ENCODE assay signal across 15 cellular contexts in genomic region chr2:159760321-159760720, GRCh38.
"Had no signal": no experiment of that assay in that cellular context is flagged by ENCODE, and none has a peak within 500 bp of the region (broad histone marks: within the 10 kb centered on the region; RNA-seq: fewer than 3 reads in every experiment).

No MANE protein-coding gene starts in this region.

- DNase-seq: activated CD4-positive, alpha-beta memory T cell treated with anti-CD3 and anti-CD28 coated beads, Interleukin-2, amount 10 ng/mL, durations not matched to agents 7 days and 5 days; activated naive CD4-positive, alpha-beta T cell treated with anti-CD3 and anti-CD28 coated beads, Interleukin-2, amount 10 ng/mL, durations not matched to agents 7 days and 5 days; amygdala; cerebellar nuclear complex; hippocampal formation; kidney glomerular epithelial cell; right lobe of liver; stimulated activated CD4-positive, alpha-beta T cell treated with anti-CD3 and anti-CD28 coated beads, Interleukin-2, amount 100 ng/mL, for 48 hours; stimulated activated naive CD8-positive, alpha-beta T cell treated with anti-CD3 and anti-CD28 coated beads, Interleukin-15, amount 100 ng/mL, for 72 hours; T1000 had no signal

- H3K4me3 Mint-ChIP-seq: activated CD4-positive, alpha-beta memory T cell treated with anti-CD3 and anti-CD28 coated beads, Interleukin-2, amount 10 ng/mL, durations not matched to agents 7 days and 5 days; activated naive CD4-positive, alpha-beta T cell treated with anti-CD3 and anti-CD28 coated beads, Interleukin-2, amount 10 ng/mL, durations not matched to agents 7 days and 5 days; brain; stimulated activated naive CD8-positive, alpha-beta T cell treated with anti-CD3 and anti-CD28 coated beads, Interleukin-15, amount 100 ng/mL, for 72 hours had no signal

- H3K27ac Mint-ChIP-seq: activated CD4-positive, alpha-beta memory T cell treated with anti-CD3 and anti-CD28 coated beads, Interleukin-2, amount 10 ng/mL, durations not matched to agents 7 days and 5 days; progenitor cell of endocrine pancreas had no signal

- H3K9me3 ChIP-seq: esophagus muscularis mucosa, gastroesophageal sphincter, right lobe of liver, thoracic aorta had no signal

- H3K27me3 Mint-ChIP-seq: activated CD4-positive, alpha-beta memory T cell treated with anti-CD3 and anti-CD28 coated beads, Interleukin-2, amount 10 ng/mL, durations not matched to agents 7 days and 5 days; activated naive CD4-positive, alpha-beta T cell treated with anti-CD3 and anti-CD28 coated beads, Interleukin-2, amount 10 ng/mL, durations not matched to agents 7 days and 5 days; brain; progenitor cell of endocrine pancreas; stimulated activated naive CD8-positive, alpha-beta T cell treated with anti-CD3 and anti-CD28 coated beads, Interleukin-15, amount 100 ng/mL, for 72 hours had no signal

- H3K27ac ChIP-seq: esophagus muscularis mucosa, gastroesophageal sphincter, right lobe of liver had no signal

- H3K4me1 ChIP-seq: right lobe of liver had no signal

- H3K36me3 ChIP-seq: thoracic aorta had no signal

- ATAC-seq: gastroesophageal sphincter; right lobe of liver; stimulated activated naive CD8-positive, alpha-beta T cell treated with anti-CD3 and anti-CD28 coated beads, Interleukin-15, amount 100 ng/mL, for 72 hours had no signal

- H3K27me3 ChIP-seq: esophagus muscularis mucosa, gastroesophageal sphincter, right lobe of liver had no signal

- H3K9me3 Mint-ChIP-seq: activated CD4-positive, alpha-beta memory T cell treated with anti-CD3 and anti-CD28 coated beads, Interleukin-2, amount 10 ng/mL, durations not matched to agents 7 days and 5 days; activated naive CD4-positive, alpha-beta T cell treated with anti-CD3 and anti-CD28 coated beads, Interleukin-2, amount 10 ng/mL, durations not matched to agents 7 days and 5 days; brain; stimulated activated naive CD8-positive, alpha-beta T cell treated with anti-CD3 and anti-CD28 coated beads, Interleukin-15, amount 100 ng/mL, for 72 hours had no signal

- H3K4me3 ChIP-seq: esophagus muscularis mucosa, gastroesophageal sphincter, right lobe of liver, thoracic aorta had no signal
